8 cellular contexts compared by ENCODE assay signal in genomic region chr16:27549857-27550581, GRCh38. TPM values are rescaled to one million over a fixed set of nuclear protein-coding genes. Genes with fewer than 3 reads are reported as not detected.
A peak's percentile ranks its signal among the peaks of the same experiment; 100 is the strongest.
DNase-seq lines count a peak whose midpoint lies in the region; ATAC-seq lines count a peak whose summit lies in the region.

Gene GTF3C1 (minus strand): TSS chr16:27549913. CDS start chr16:27549890, 23 bp downstream.
Gene KATNIP (plus strand): TSS chr16:27550144. CDS start chr16:27550171, 27 bp downstream.

- H3K9me3 Mint-ChIP-seq in CD8-positive, alpha-beta memory T cell, result no peaks in the 10 kb centered on the region
- no peaks in the 10 kb centered on the region for H3K9me3 Mint-ChIP-seq in memory B cell

- POLR2A ChIA-PET in CD8-positive, alpha-beta memory T cell (lab: Charles Lee), result interaction anchor here (0.5 to 1.0 kb wide), 3 partner anchors 85 to 392 kb away, joined by 3 to 4 read pairs (median 4); no protein-coding TSS in a partner anchor

- H3K36me3 ChIP-seq in CD8-positive, alpha-beta memory T cell (ENCODE audit: insufficient read depth, low read length), result no peaks in the 10 kb centered on the region

- no peaks in the 10 kb centered on the region for H3K9me3 ChIP-seq in CD8-positive, alpha-beta memory T cell (ENCODE audit: low read length)

- peak within 1 kb of the TSS; percentile 99 for H3K4me3 ChIP-seq in CD8-positive, alpha-beta memory T cell (ENCODE audit: low read length)

- H3K36me3 Mint-ChIP-seq in CD8-positive, alpha-beta memory T cell, result peaks cover 0 to 31% (median 5%) of the 10 kb centered on the region in 3 donors
- peaks cover 7% of the 10 kb centered on the region for H3K36me3 Mint-ChIP-seq in memory B cell

- H3K27ac ChIP-seq in CD8-positive, alpha-beta memory T cell (ENCODE audit: low read depth, low read length), result peak within 1 kb of the TSS; percentile 99

- H3K4me3 Mint-ChIP-seq in CD8-positive, alpha-beta memory T cell, result peak within 1 kb of the TSS; percentile 89 to 99 (median 98)
- H3K4me3 Mint-ChIP-seq in memory B cell, result peak within 1 kb of the TSS; percentile 99

- no peaks in the 10 kb centered on the region for H3K27me3 ChIP-seq in CD8-positive, alpha-beta memory T cell (ENCODE audit: insufficient read depth, low read length, poor library complexity, severe bottlenecking)

- peaks cover 0 to 9% of the 10 kb centered on the region in 2 donors for H3K27me3 Mint-ChIP-seq in CD8-positive, alpha-beta memory T cell
- no peaks in the 10 kb centered on the region for H3K27me3 Mint-ChIP-seq in memory B cell

- peak; percentile 83 for ATAC-seq in GM19468 (IDR thresholded peaks at IDR 0.05; ENCODE audit: extremely low read depth, unreplicated experiment)
- peak; percentile 97 for ATAC-seq in memory B cell (ENCODE audit: low read depth)

- peak within 1 kb of the TSS; percentile 94 to 100 (median 100) for H3K27ac Mint-ChIP-seq in CD8-positive, alpha-beta memory T cell
- peak within 1 kb of the TSS; percentile 100 for H3K27ac Mint-ChIP-seq in memory B cell

- DNase-seq in CD8-positive, alpha-beta memory T cell, result peak; percentile 100
- DNase-seq in HS-5 (ENCODE audit: low read depth), result peak; percentile 90
- peak; percentile 100 for DNase-seq in NK-92 treated with Interleukin-12 subunit alpha and Interleukin-12 subunit beta, amount 100 ng/mL, for 24 hours (lab: John Stamatoyannopoulos, UW)
- DNase-seq in activated CD8-positive, alpha-beta memory T cell treated with anti-CD3 and anti-CD28 coated beads for 24 hours, result peak; percentile 100
- DNase-seq in effector CD8-positive, alpha-beta T cell (lab: John Stamatoyannopoulos, UW), result peak; percentile 100
- DNase-seq in memory B cell (ENCODE audit: low spot score in 2 of 2), result peak; percentile 100
- peak; percentile 100 for DNase-seq in stimulated activated CD8-positive, alpha-beta memory T cell treated with anti-CD3 and anti-CD28 coated beads, Interleukin-12 subunit alpha, Interleukin-12 subunit beta, amount 100 ng/mL, for 24 hours (ENCODE audit: extremely low read depth)

- H3K4me1 Mint-ChIP-seq in CD8-positive, alpha-beta memory T cell, result peaks cover 37 to 53% (median 48%) of the 10 kb centered on the region in 3 donors
- H3K4me1 Mint-ChIP-seq in memory B cell, result peaks cover 24% of the 10 kb centered on the region

- CTCF ChIA-PET in CD8-positive, alpha-beta memory T cell (lab: Charles Lee), result interaction anchor here (1.0 to 1.3 kb wide), 3 partner anchors 87 to 371 kb away, joined by 3 to 5 read pairs (median 4); no protein-coding TSS in a partner anchor

- peaks cover 31% of the 10 kb centered on the region for H3K4me1 ChIP-seq in CD8-positive, alpha-beta memory T cell (ENCODE audit: insufficient read depth, low read length)

RNA-seq across cellular contexts. Expression of gene GTF3C1, which starts in this region (rescaled TPM):
- 10 to 100 TPM; 60.4 to 62.7 TPM for total RNA-seq in CD8-positive, alpha-beta memory T cell
- polyA plus RNA-seq in CD8-positive, alpha-beta memory T cell, result 58.6 TPM

RNA-seq across cellular contexts. Expression of gene KATNIP, which starts in this region (rescaled TPM):
- total RNA-seq in CD8-positive, alpha-beta memory T cell, result 10 to 100 TPM; 15.1 to 17.5 TPM
- polyA plus RNA-seq in CD8-positive, alpha-beta memory T cell, result 3.0 TPM

Comparison
In these comparisons a context has a peak if more than half of its experiments do, and no peak if none do; other contexts are left out.
1. Peak in every context shown above with its lines: DNase-seq, ATAC-seq, H3K4me3 ChIP-seq and H3K27ac ChIP-seq.